Comparison of ENCODE assay signal across 28 cellular contexts in genomic region chr10:130195746-130196294, GRCh38.
"Had no signal": no experiment of that assay in that cellular context is flagged by ENCODE, and none has a peak within 500 bp of the region (broad histone marks: within the 10 kb centered on the region; RNA-seq: fewer than 3 reads in every experiment).

No MANE protein-coding gene starts in this region.

- H3K9me3 Mint-ChIP-seq: natural killer cell; nephron; neural crest cell; stimulated activated effector memory CD8-positive, alpha-beta T cell treated with anti-CD3 and anti-CD28 coated beads, Interleukin-12 subunit alpha, Interleukin-12 subunit beta, amount 100 ng/mL, for 72 hours; stimulated activated naive B cell treated with anti-CD40 and anti-IgM and Interleukin-4, amounts not matched to agents 10 μg/mL and 1 μg/mL and 100 μg/mL, for 72 hours; stimulated activated naive CD8-positive, alpha-beta T cell treated with anti-CD3 and anti-CD28 coated beads, Interleukin-15, Interleukin-2, amounts not matched to agents 100 ng/mL and 50 ng/mL, for 24 hours; type B pancreatic cell had no signal

- DNase-seq: naive thymus-derived CD4-positive, alpha-beta T cell; natural killer cell; occipital lobe; pancreas; right cardiac atrium; right lobe of liver; sigmoid colon; small intestine; stimulated activated CD4-positive, alpha-beta T cell treated with anti-CD3 and anti-CD28 coated beads, Interleukin-12 subunit alpha, Interleukin-12 subunit beta, amount 100 ng/mL, for 4 hours; stimulated activated CD4-positive, alpha-beta T cell treated with anti-CD3 and anti-CD28 coated beads, Interleukin-2, amount 100 ng/mL, for 24 hours; stimulated activated CD4-positive, alpha-beta T cell treated with anti-CD3 and anti-CD28 coated beads, Interleukin-2, amount 100 ng/mL, for 48 hours; stimulated activated CD4-positive, alpha-beta T cell treated with anti-CD3 and anti-CD28 coated beads, Interleukin-4, amount 100 ng/mL, for 24 hours; stimulated activated naive B cell treated with anti-CD40 and anti-IgM and Interleukin-4, amounts not matched to agents 10 μg/mL and 1 μg/mL and 100 μg/mL, for 72 hours; stimulated activated naive CD4-positive, alpha-beta T cell treated with Interleukin-2 at 50 U/mL for 16 hours; substantia nigra; testis; tibial artery; transverse colon; upper lobe of right lung; uterus had no signal

- H3K4me1 Mint-ChIP-seq: natural killer cell; nephron; stimulated activated effector memory CD8-positive, alpha-beta T cell treated with anti-CD3 and anti-CD28 coated beads, Interleukin-12 subunit alpha, Interleukin-12 subunit beta, amount 100 ng/mL, for 72 hours had no signal

- H3K27ac ChIP-seq: pancreas, psoas muscle, right lobe of liver, sigmoid colon, suprapubic skin, testis, tibial artery, transverse colon, upper lobe of right lung, uterus had no signal

- H3K27me3 ChIP-seq: pancreas, right lobe of liver, suprapubic skin, testis, uterus had no signal

- H3K4me3 ChIP-seq: pancreas, psoas muscle, right lobe of liver, sigmoid colon, suprapubic skin, testis, tibial artery, transverse colon, upper lobe of right lung, uterus had no signal

- H3K36me3 Mint-ChIP-seq: natural killer cell; stimulated activated effector memory CD8-positive, alpha-beta T cell treated with anti-CD3 and anti-CD28 coated beads, Interleukin-12 subunit alpha, Interleukin-12 subunit beta, amount 100 ng/mL, for 72 hours; type B pancreatic cell had no signal

- H3K27me3 Mint-ChIP-seq: progenitor cell of endocrine pancreas, type B pancreatic cell had no signal

- H3K4me3 Mint-ChIP-seq: naive thymus-derived CD4-positive, alpha-beta T cell; natural killer cell; nephron; neural crest cell; stimulated activated effector memory CD8-positive, alpha-beta T cell treated with anti-CD3 and anti-CD28 coated beads, Interleukin-12 subunit alpha, Interleukin-12 subunit beta, amount 100 ng/mL, for 72 hours; stimulated activated naive B cell treated with anti-CD40 and anti-IgM and Interleukin-4, amounts not matched to agents 10 μg/mL and 1 μg/mL and 100 μg/mL, for 72 hours; stimulated activated naive CD8-positive, alpha-beta T cell treated with anti-CD3 and anti-CD28 coated beads, Interleukin-15, Interleukin-2, amounts not matched to agents 100 ng/mL and 50 ng/mL, for 24 hours; type B pancreatic cell had no signal

- H3K36me3 ChIP-seq: pancreas, right lobe of liver, sigmoid colon, suprapubic skin, tibial artery, transverse colon, upper lobe of right lung, uterus had no signal

- H3K9me3 ChIP-seq: pancreas, psoas muscle, right lobe of liver, sigmoid colon, suprapubic skin, testis, tibial artery, transverse colon, upper lobe of right lung, uterus had no signal

- ATAC-seq: naive thymus-derived CD4-positive, alpha-beta T cell; natural killer cell; pancreas; psoas muscle; right cardiac atrium; right lobe of liver; stimulated activated effector memory CD8-positive, alpha-beta T cell treated with anti-CD3 and anti-CD28 coated beads, Interleukin-12 subunit alpha, Interleukin-12 subunit beta, amount 100 ng/mL, for 72 hours; stimulated activated naive B cell treated with anti-CD40 and anti-IgM and Interleukin-4, amounts not matched to agents 10 μg/mL and 1 μg/mL and 100 μg/mL, for 72 hours; upper lobe of right lung had no signal

- H3K4me1 ChIP-seq: psoas muscle, uterus had no signal

- H3K27ac Mint-ChIP-seq: naive thymus-derived CD4-positive, alpha-beta T cell; natural killer cell; nephron; progenitor cell of endocrine pancreas; stimulated activated effector memory CD8-positive, alpha-beta T cell treated with anti-CD3 and anti-CD28 coated beads, Interleukin-12 subunit alpha, Interleukin-12 subunit beta, amount 100 ng/mL, for 72 hours; stimulated activated naive B cell treated with anti-CD40 and anti-IgM and Interleukin-4, amounts not matched to agents 10 μg/mL and 1 μg/mL and 100 μg/mL, for 72 hours; stimulated activated naive CD8-positive, alpha-beta T cell treated with anti-CD3 and anti-CD28 coated beads, Interleukin-15, Interleukin-2, amounts not matched to agents 100 ng/mL and 50 ng/mL, for 24 hours; type B pancreatic cell had no signal
